In the genomic region with DNA sequence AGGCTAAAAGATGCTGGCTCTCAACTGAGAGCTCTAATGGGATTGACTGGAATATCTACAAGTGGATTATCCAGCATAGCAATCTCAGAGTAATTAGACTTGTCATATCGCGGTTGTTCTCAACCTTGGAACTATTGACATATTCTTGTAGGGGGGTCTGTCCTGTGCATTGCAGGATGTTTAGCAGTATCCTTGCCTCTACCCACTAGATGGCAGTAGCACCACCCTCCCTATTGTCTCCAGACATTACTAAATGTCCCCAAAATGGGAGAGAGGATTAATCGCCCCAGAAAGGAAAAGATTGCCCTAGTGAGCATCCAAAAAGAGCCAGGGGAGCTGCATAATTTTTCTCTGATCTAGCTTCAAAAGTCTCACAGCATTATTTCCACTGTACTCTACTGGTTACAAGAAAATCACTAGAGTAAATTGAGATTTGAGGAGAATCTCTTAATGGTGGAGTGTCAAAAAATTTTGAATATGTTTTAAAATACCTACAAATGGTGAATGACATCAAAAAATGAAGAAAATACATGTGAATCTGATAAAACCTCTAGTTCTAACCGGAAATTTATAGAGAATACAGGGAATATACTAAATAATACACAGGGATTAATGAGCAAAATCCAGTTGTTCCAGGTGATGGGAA, we compare ENCODE assay signal across 1 cellular context.
TF ChIP-seq lines count a peak whose summit lies in the region.

No MANE protein-coding gene starts in this region.

TF ChIP-seq in WTC11, 78 proteins besides CTCF, POLR2A, EP300 and RAD21 (continued from another document):
- no peak for TF ChIP-seq CBFB (CRISPR knock-in tag; IDR thresholded peaks at IDR 0.05; ENCODE audit: low read depth)
- no peak for TF ChIP-seq FOXJ3 (CRISPR knock-in tag; IDR thresholded peaks at IDR 0.05; ENCODE audit: borderline replicate concordance)
- TF ChIP-seq SP1 (CRISPR knock-in tag; conservative IDR thresholded peaks at IDR 0.05): no peak
- TF ChIP-seq PRRX2 (CRISPR knock-in tag; IDR thresholded peaks at IDR 0.05): no peak
- TF ChIP-seq NFYB (CRISPR knock-in tag; conservative IDR thresholded peaks at IDR 0.05; ENCODE audit: low read depth): no peak
